ENCODE assay signal across 25 cellular contexts in the genomic region with DNA sequence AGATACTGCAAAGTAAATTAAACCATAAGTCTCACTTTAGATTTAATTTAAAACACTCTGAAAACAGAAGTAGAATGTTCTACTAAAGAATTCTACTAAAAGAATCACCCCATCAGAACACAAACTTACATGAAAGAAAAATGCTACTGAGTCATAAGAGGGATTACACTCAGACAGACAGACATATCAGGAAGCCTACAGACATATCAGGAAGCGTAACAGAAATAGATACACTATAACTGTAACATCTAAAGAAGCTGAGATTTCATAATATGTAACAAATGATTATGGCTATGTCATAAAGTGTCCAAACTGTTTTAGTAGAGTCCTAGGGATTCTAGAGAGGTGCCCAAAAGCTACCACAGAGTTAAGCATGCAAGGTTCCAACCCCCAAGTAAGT. TPM values are rescaled to one million over a fixed set of nuclear protein-coding genes. Genes with fewer than 3 reads are reported as not detected.
DNase-seq lines count a peak whose midpoint lies in the region; ATAC-seq lines count a peak whose summit lies in the region.
"Had no signal": no experiment of that assay in that cellular context is flagged by ENCODE, and none has a peak within 500 bp of the region (broad histone marks: within the 10 kb centered on the region; RNA-seq: fewer than 3 reads in every experiment).

No MANE protein-coding gene starts in this region.

- peaks cover 36 to 57% (median 53%) of the 10 kb centered on the region in 10 experiments for H3K4me1 ChIP-seq in BLaER1 treated with 17β-estradiol and CSF1 and Interleukin-3, amounts not matched to agents 10 nM and 100 nM
- H3K4me1 ChIP-seq in aorta (ENCODE audit: control insufficient read depth in 1 of 2, insufficient read depth in 2 of 2, low read length in 2 of 2), result peaks cover 0 to 1% of the 10 kb centered on the region in 2 donors

- no peak overlapping the region for H3K4me3 ChIP-seq in BLaER1 treated with 17β-estradiol and CSF1 and Interleukin-3, amounts not matched to agents 10 nM and 100 nM
- H3K4me3 ChIP-seq in aorta (ENCODE audit: low read length in 2 of 2), result no peak overlapping the region
- H3K4me3 ChIP-seq: heart left ventricle, MG63, testis had no signal

- H3K36me3 ChIP-seq in BLaER1 treated with 17β-estradiol and CSF1 and Interleukin-3, amounts not matched to agents 10 nM and 100 nM, result peaks cover 21 to 49% (median 45%) of the 10 kb centered on the region in 11 experiments; a peak in 21 of 22 replicates
- no peaks in the 10 kb centered on the region for H3K36me3 ChIP-seq in aorta (ENCODE audit: control insufficient read depth in 1 of 2, insufficient read depth in 2 of 2, low read length in 1 of 2)

- H3K9me3 ChIP-seq in BLaER1 treated with 17β-estradiol and CSF1 and Interleukin-3, amounts not matched to agents 10 nM and 100 nM (replicated peaks in 1 of 11), result peaks cover 0 to 17% (median 11%) of the 10 kb centered on the region in 11 experiments; a peak in 17 of 22 replicates
- H3K9me3 ChIP-seq in aorta (ENCODE audit: control insufficient read depth, low read length), result no peaks in the 10 kb centered on the region
- H3K9me3 ChIP-seq: heart left ventricle, MG63, testis had no signal

- H3K9ac ChIP-seq in BLaER1 treated with 17β-estradiol and CSF1 and Interleukin-3, amounts not matched to agents 10 nM and 100 nM, result no peak overlapping the region

- H3K27me3 ChIP-seq in BLaER1 treated with 17β-estradiol and CSF1 and Interleukin-3, amounts not matched to agents 10 nM and 100 nM, result no peaks in the 10 kb centered on the region
- no peaks in the 10 kb centered on the region for H3K27me3 ChIP-seq in aorta (ENCODE audit: control insufficient read depth in 1 of 2, insufficient read depth in 2 of 2, low read length in 1 of 2)
- H3K27me3 ChIP-seq: heart left ventricle, MG63, testis had no signal

- peaks cover 46 to 96% (median 77%) of the 10 kb centered on the region in 11 experiments for H4K20me1 ChIP-seq in BLaER1 treated with 17β-estradiol and CSF1 and Interleukin-3, amounts not matched to agents 10 nM and 100 nM

- peak overlapping the region in 3 of 11 experiments; percentile 8 to 19 (median 19); a peak in 3 of 22 replicates for H3K27ac ChIP-seq in BLaER1 treated with 17β-estradiol and CSF1 and Interleukin-3, amounts not matched to agents 10 nM and 100 nM
- H3K27ac ChIP-seq in aorta (ENCODE audit: low read depth in 1 of 2, low read length in 2 of 2), result no peak overlapping the region
- H3K27ac ChIP-seq: epithelial cell of prostate, heart left ventricle, testis had no signal

- peak; percentile 9 for DNase-seq in GM03348 (ENCODE audit: low spot score)
- DNase-seq in amniotic epithelial cell (ENCODE audit: low read depth), result peak; percentile 51
- peak; percentile 18 for DNase-seq in kidney tubule cell (ENCODE audit: low spot score)
- DNase-seq in kidney glomerular epithelial cell (lab: John Stamatoyannopoulos, UW), result no peak
- no peak for DNase-seq in aorta
- DNase-seq in T-helper 9 cell, result no peak
- DNase-seq: activated CD4-positive, alpha-beta T cell treated with anti-CD3 and anti-CD28 coated beads, Interleukin-2, amount 50 U/mL, for 4 hours; activated effector memory CD4-positive, alpha-beta T cell treated with Interleukin-2 at 50 U/mL for 16 hours; amygdala; CD4-positive, alpha-beta T cell; central memory CD4-positive, alpha-beta T cell; heart left ventricle; MG63; naive thymus-derived CD8-positive, alpha-beta T cell; NCI-H1436; NCI-H2107; NCI-H446; NCI-H82; stimulated activated CD4-positive, alpha-beta T cell treated with anti-CD3 and anti-CD28 coated beads, Interleukin-12 subunit alpha, Interleukin-12 subunit beta, amount 100 ng/mL, for 4 hours; stimulated activated CD4-positive, alpha-beta T cell treated with anti-CD3 and anti-CD28 coated beads, Interleukin-4, amount 100 ng/mL, for 4 hours; stimulated activated naive CD4-positive, alpha-beta T cell treated with Interleukin-2 at 50 U/mL for 16 hours; testis had no signal

- intact Hi-C loops in aorta (cut with DNase I), result no loop called here

- 0 to 1% methylated on average over 1 of the region's 1 CpG for WGBS in aorta, 2 donors

- ATAC-seq in aorta (ENCODE audit: low FRiP score), result no peak
- ATAC-seq: heart left ventricle; naive thymus-derived CD8-positive, alpha-beta T cell; SK-N-SH treated with all-trans-retinoic acid at 6 μM for 48 hours had no signal

- H3K4me2 ChIP-seq in BLaER1 treated with 17β-estradiol and CSF1 and Interleukin-3, amounts not matched to agents 10 nM and 100 nM, result peak overlapping the region; percentile 23 to 65 (median 39); a peak in 18 of 22 replicates

RNA-seq across cellular contexts. Expression of gene FOXJ3, which starts 23.9 kb away (rescaled TPM):
- 10 to 100 TPM; 44.4 to 64.2 TPM for total RNA-seq in aorta
- 10 to 100 TPM in 1 of 2 donors, 1 to 10 TPM in 1; 9.6 to 17.1 TPM for polyA plus RNA-seq in aorta

Comparison
In these comparisons a context has a peak if more than half of its experiments do, and no peak if none do; other contexts are left out.
1. DNase-seq: peak in GM03348 (single experiment), amniotic epithelial cell (single experiment) and kidney tubule cell (single experiment); none in kidney glomerular epithelial cell (single experiment), aorta (0 of 2) and T-helper 9 cell (single experiment).